Comparison of ENCODE assay signal across 9 cellular contexts in genomic region chr3:156620260-156620659, GRCh38. TPM values are rescaled to one million over a fixed set of nuclear protein-coding genes. Genes with fewer than 3 reads are reported as not detected.
DNase-seq lines count a peak whose midpoint lies in the region; ATAC-seq, FAIRE-seq and TF ChIP-seq lines count a peak whose summit lies in the region.
"Had no signal": no experiment of that assay in that cellular context is flagged by ENCODE, and none has a peak within 500 bp of the region (broad histone marks: within the 10 kb centered on the region; RNA-seq: fewer than 3 reads in every experiment).

No MANE protein-coding gene starts in this region.

- H3K27ac ChIP-seq in A673 (ENCODE audit: low read depth, low read length, poor library complexity, severe bottlenecking) (peak overlapping the region; percentile 62), brain microvascular endothelial cell (no peak overlapping the region)
- H3K27ac ChIP-seq: SJCRH30 had no signal

- H3K4me3 ChIP-seq in A673 (ENCODE audit: low read depth, low read length, poor library complexity, severe bottlenecking) (no peak overlapping the region), brain microvascular endothelial cell (ENCODE audit: low read depth, low read length) (no peak overlapping the region)
- H3K4me3 ChIP-seq: SJCRH30 had no signal

- peaks cover 32% of the 10 kb centered on the region for H3K4me1 ChIP-seq in A673 (ENCODE audit: insufficient read depth, low read length, poor library complexity, severe bottlenecking)
- H3K4me1 ChIP-seq: SJCRH30 had no signal

- TF ChIP-seq CTCF in A673 (conservative IDR thresholded peaks at IDR 0.05; ENCODE audit: low read depth, low read length) (no peak), brain microvascular endothelial cell (IDR thresholded peaks at IDR 0.05; ENCODE audit: low read depth, low read length, missing control alignments) (no peak), D721Med (IDR thresholded peaks at IDR 0.05; ENCODE audit: insufficient read depth, missing control alignments) (no peak)

- POLR2A ChIA-PET in A673 (lab: Charles Lee; ENCODE audit: low non-redundant PET), result no interaction called here

- H3K36me3 ChIP-seq in A673 (ENCODE audit: insufficient read depth, low read length, poor library complexity, severe bottlenecking) (no peaks in the 10 kb centered on the region), brain microvascular endothelial cell (replicated peaks) (no peaks in the 10 kb centered on the region)
- H3K36me3 ChIP-seq: SJCRH30 had no signal

- H3K27me3 ChIP-seq in A673 (replicated peaks; ENCODE audit: insufficient read depth, low read depth, low read length, poor library complexity) (no peaks in the 10 kb centered on the region), brain microvascular endothelial cell (replicated peaks) (no peaks in the 10 kb centered on the region)
- H3K27me3 ChIP-seq: SJCRH30 had no signal

- FAIRE-seq in D721Med (lab: Jason Lieb, UNC), result no peak

- no TSS peak for BruUV-seq in A673 (replicated peaks; lab: Mats Ljungman, UMichigan)

- DNase-seq in A673 (ENCODE audit: low spot score) (no peak), NCI-H2196 (lab: John Stamatoyannopoulos, UW; ENCODE audit: unreplicated experiment) (peak; percentile 34), brain microvascular endothelial cell (peak; percentile 18), D721Med (ENCODE audit: insufficient read length, low spot score) (no peak), NOMO-1 treated with DMSO at 0.1 percent for 48 hours (lab: John Stamatoyannopoulos, UW; ENCODE audit: unreplicated experiment) (no peak)
- DNase-seq: SJCRH30 had no signal

- intact Hi-C loops in A673 (cut with micrococcal nuclease; ENCODE audit: unreplicated experiment), result no loop called here

- peak; percentile 66 for ATAC-seq in HG02884 (IDR thresholded peaks at IDR 0.05; ENCODE audit: unreplicated experiment)
- no peak for ATAC-seq in HG02981 (IDR thresholded peaks at IDR 0.05; ENCODE audit: unreplicated experiment)
- ATAC-seq in GM18870 (IDR thresholded peaks at IDR 0.05; ENCODE audit: unreplicated experiment), result no peak

- H3K9me3 ChIP-seq in A673 (ENCODE audit: low read depth, low read length, poor library complexity, severe bottlenecking), result no peaks in the 10 kb centered on the region
- H3K9me3 ChIP-seq: SJCRH30 had no signal

- CTCF ChIA-PET in A673 (lab: Charles Lee), result no interaction called here

- in situ Hi-C loops in brain microvascular endothelial cell (cut with HindIII; ENCODE audit: low pct_ligation_motif_present, low sequenced_read_pairs), result no loop called here

RNA-seq across cellular contexts. Expression of gene TIPARP, which starts 54.1 kb away (rescaled TPM):
- 116 TPM in 2 replicates for total RNA-seq in A673 (2021)

Comparison
In these comparisons a context has a peak if more than half of its experiments do, and no peak if none do; other contexts are left out.
1. DNase-seq: peak in NCI-H2196 (single experiment) and brain microvascular endothelial cell (single experiment); none in A673 (single experiment), D721Med (single experiment) and NOMO-1 treated with DMSO at 0.1 percent for 48 hours (single experiment).